Comparison of ENCODE assay signal across 27 cellular contexts in genomic region chr5:157739388-157740045, GRCh38.
"Had no signal": no experiment of that assay in that cellular context is flagged by ENCODE, and none has a peak within 500 bp of the region (broad histone marks: within the 10 kb centered on the region; RNA-seq: fewer than 3 reads in every experiment).

No MANE protein-coding gene starts in this region.

- FAIRE-seq: keratinocyte had no signal

- H3K4me2 ChIP-seq: neural progenitor cell, smooth muscle cell had no signal

- H3K4me3 Mint-ChIP-seq: natural killer cell; nephron progenitor cell; neural progenitor cell; stimulated activated memory B cell treated with anti-CD40 and anti-IgM and Interleukin-4, amounts not matched to agents 10 μg/mL and 1 μg/mL and 100 μg/mL, for 72 hours; stimulated activated naive CD8-positive, alpha-beta T cell treated with anti-CD3 and anti-CD28 coated beads, Interleukin-15, amount 100 ng/mL, for 72 hours had no signal

- H3K4me3 ChIP-seq: lower lobe of right lung, neural progenitor cell, psoas muscle, right atrium auricular region, right lobe of liver, smooth muscle cell, testis, thyroid gland, transverse colon, upper lobe of left lung had no signal

- DNase-seq: hippocampal formation; kidney glomerular epithelial cell; left cardiac atrium; lower lobe of right lung; natural killer cell; occipital lobe; psoas muscle; right lobe of liver; stimulated activated CD4-positive, alpha-beta T cell treated with anti-CD3 and anti-CD28 coated beads, Interleukin-1b, Interleukin-23, amount 100 ng/mL, for 48 hours; stimulated activated CD4-positive, alpha-beta T cell treated with anti-CD3 and anti-CD28 coated beads, Interleukin-2, amount 100 ng/mL, for 48 hours; stimulated activated CD4-positive, alpha-beta T cell treated with anti-CD3 and anti-CD28 coated beads, Interleukin-4, amount 100 ng/mL, for 4 hours; stimulated activated CD8-positive, alpha-beta memory T cell treated with anti-CD3 and anti-CD28 coated beads, Interleukin-4, amount 100 ng/mL, for 48 hours; stimulated activated naive CD4-positive, alpha-beta T cell treated with Interleukin-2 at 50 U/mL for 16 hours; stimulated activated naive CD8-positive, alpha-beta T cell treated with anti-CD3 and anti-CD28 coated beads, Interleukin-15, amount 100 ng/mL, for 72 hours; substantia nigra; testis; thyroid gland; transverse colon; upper lobe of left lung had no signal

- H3K27me3 Mint-ChIP-seq: stimulated activated memory B cell treated with anti-CD40 and anti-IgM and Interleukin-4, amounts not matched to agents 10 μg/mL and 1 μg/mL and 100 μg/mL, for 72 hours; stimulated activated naive CD8-positive, alpha-beta T cell treated with anti-CD3 and anti-CD28 coated beads, Interleukin-15, amount 100 ng/mL, for 72 hours had no signal

- H3K27ac ChIP-seq: lower lobe of right lung, neural progenitor cell, neutrophil, parathyroid adenoma, psoas muscle, right atrium auricular region, right lobe of liver, testis, thyroid gland, transverse colon, upper lobe of left lung had no signal

- H3K9me3 Mint-ChIP-seq: natural killer cell; nephron progenitor cell; neural progenitor cell; stimulated activated memory B cell treated with anti-CD40 and anti-IgM and Interleukin-4, amounts not matched to agents 10 μg/mL and 1 μg/mL and 100 μg/mL, for 72 hours; stimulated activated naive CD8-positive, alpha-beta T cell treated with anti-CD3 and anti-CD28 coated beads, Interleukin-15, amount 100 ng/mL, for 72 hours had no signal

- H3K9me3 ChIP-seq: lower lobe of right lung, neutrophil, psoas muscle, right atrium auricular region, right lobe of liver, testis, thyroid gland, transverse colon, upper lobe of left lung had no signal

- H3K27me3 ChIP-seq: neutrophil, right atrium auricular region, right lobe of liver, testis, thyroid gland, transverse colon, upper lobe of left lung had no signal

- H3K9ac ChIP-seq: neural progenitor cell, parathyroid adenoma had no signal

- H3K36me3 Mint-ChIP-seq: natural killer cell had no signal

- H2AFZ ChIP-seq: neural progenitor cell, parathyroid adenoma had no signal

- H3K79me2 ChIP-seq: parathyroid adenoma had no signal

- H3K27ac Mint-ChIP-seq: natural killer cell; nephron progenitor cell; neural progenitor cell; stimulated activated memory B cell treated with anti-CD40 and anti-IgM and Interleukin-4, amounts not matched to agents 10 μg/mL and 1 μg/mL and 100 μg/mL, for 72 hours; stimulated activated naive CD8-positive, alpha-beta T cell treated with anti-CD3 and anti-CD28 coated beads, Interleukin-15, amount 100 ng/mL, for 72 hours had no signal

- H3K4me1 ChIP-seq: neural progenitor cell, testis had no signal

- ATAC-seq: left cardiac atrium; lower lobe of right lung; natural killer cell; psoas muscle; stimulated activated memory B cell treated with anti-CD40 and anti-IgM and Interleukin-4, amounts not matched to agents 10 μg/mL and 1 μg/mL and 100 μg/mL, for 72 hours; stimulated activated naive CD8-positive, alpha-beta T cell treated with anti-CD3 and anti-CD28 coated beads, Interleukin-15, amount 100 ng/mL, for 72 hours had no signal

- H3K36me3 ChIP-seq: neutrophil had no signal
